Comparison of ENCODE assay signal across 19 cellular contexts in the genomic region with DNA sequence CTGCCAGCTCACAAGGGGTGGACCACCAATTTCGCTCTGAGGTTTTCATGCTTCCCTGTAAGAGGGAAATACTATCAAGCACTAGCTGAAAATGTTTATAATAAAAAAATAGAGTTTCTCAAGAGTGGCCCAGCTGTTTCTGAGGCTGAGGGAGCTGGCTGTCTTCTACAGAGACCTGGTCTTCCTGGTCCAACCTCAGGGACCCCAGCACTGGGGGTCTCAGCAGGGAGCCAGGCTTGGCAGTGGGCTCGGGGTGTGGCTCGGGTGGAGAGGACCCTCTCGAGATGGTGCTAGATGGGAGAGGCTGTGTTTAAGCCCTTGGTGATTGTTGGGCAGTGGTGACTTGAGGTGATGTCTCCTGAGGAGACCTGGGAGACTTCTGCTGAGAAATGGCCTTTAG.
A peak's percentile ranks its signal among the peaks of the same experiment; 100 is the strongest.
DNase-seq lines count a peak whose midpoint lies in the region; ATAC-seq and TF ChIP-seq lines count a peak whose summit lies in the region.
"Had no signal": no experiment of that assay in that cellular context is flagged by ENCODE, and none has a peak within 500 bp of the region (broad histone marks: within the 10 kb centered on the region; RNA-seq: fewer than 3 reads in every experiment).

No MANE protein-coding gene starts in this region.

- H3K36me3 ChIP-seq in heart right ventricle (no peaks in the 10 kb centered on the region), upper lobe of right lung (no peaks in the 10 kb centered on the region), left lung (no peaks in the 10 kb centered on the region)
- H3K36me3 ChIP-seq: BLaER1 had no signal

- H3K9me3 ChIP-seq in heart right ventricle (peaks cover 0 to 23% (median 0%) of the 10 kb centered on the region in 11 donors), upper lobe of right lung (no peaks in the 10 kb centered on the region), left lung (peaks cover 0 to 14% of the 10 kb centered on the region in 2 donors)

- peak; percentile 2 for DNase-seq in cardiac septum (ENCODE audit: low spot score)
- no peak for DNase-seq in heart right ventricle
- DNase-seq in posterior vena cava (ENCODE audit: low spot score) = peak; percentile 14
- peak; percentile 25 for DNase-seq in upper lobe of right lung
- no peak for DNase-seq in left lung
- DNase-seq: CD4-positive, alpha-beta T cell; CD8-positive, alpha-beta memory T cell; DMS 273 treated with DMSO at 0.1 percent for 48 hours; DMS79; EL; GDM1; GM23248; H9 had no signal

- H3K27me3 ChIP-seq in heart right ventricle (peaks cover 0 to 7% (median 0%) of the 10 kb centered on the region in 7 donors), upper lobe of right lung (no peaks in the 10 kb centered on the region), left lung (no peaks in the 10 kb centered on the region)
- H3K27me3 ChIP-seq: BLaER1 had no signal

- WGBS in heart right ventricle, 2 donors = 79 to 80% methylated on average over 4 of the region's 4 CpGs

- ATAC-seq in heart right ventricle = no peak
- no peak for ATAC-seq in upper lobe of right lung
- no peak for ATAC-seq in GM18870 (IDR thresholded peaks at IDR 0.05; ENCODE audit: unreplicated experiment)
- ATAC-seq in left lung = no peak
- ATAC-seq: GM12878, HCT116 had no signal

- TF ChIP-seq CTCF in heart right ventricle (IDR thresholded peaks at IDR 0.05) (no peak), upper lobe of right lung (IDR thresholded peaks at IDR 0.05) (no peak), left lung (IDR thresholded peaks at IDR 0.05) (no peak)

- H3K4me3 ChIP-seq in heart right ventricle (no peak overlapping the region), upper lobe of right lung (no peak overlapping the region), left lung (no peak overlapping the region)
- H3K4me3 ChIP-seq: BLaER1, GM12878, GM23248 had no signal

- intact Hi-C loops in cardiac septum (cut with DNase I) = no loop called here
- intact Hi-C loops in heart right ventricle (cut with DNase I) = no loop called here
- intact Hi-C loops in posterior vena cava (cut with DNase I) = no loop called here
- intact Hi-C loops in upper lobe of right lung (cut with DNase I) = no loop called here
- intact Hi-C loops in left lung (cut with DNase I) = no loop called here

- no peaks in the 10 kb centered on the region for H3K4me1 ChIP-seq in heart right ventricle
- H3K4me1 ChIP-seq in upper lobe of right lung = no peaks in the 10 kb centered on the region
- no peaks in the 10 kb centered on the region for H3K4me1 ChIP-seq in left lung

- H3K27ac ChIP-seq in heart right ventricle (no peak overlapping the region), upper lobe of right lung (no peak overlapping the region), left lung (no peak overlapping the region)
- H3K27ac ChIP-seq: 22Rv1, BLaER1, C4-2B, GM23248 had no signal

Comparison
In these comparisons a context has a peak if more than half of its experiments do, and no peak if none do; other contexts are left out.
1. DNase-seq: peak in cardiac septum (single experiment), posterior vena cava (single experiment) and upper lobe of right lung (single experiment); none in heart right ventricle (0 of 2) and left lung (0 of 2).